In the genomic region with DNA sequence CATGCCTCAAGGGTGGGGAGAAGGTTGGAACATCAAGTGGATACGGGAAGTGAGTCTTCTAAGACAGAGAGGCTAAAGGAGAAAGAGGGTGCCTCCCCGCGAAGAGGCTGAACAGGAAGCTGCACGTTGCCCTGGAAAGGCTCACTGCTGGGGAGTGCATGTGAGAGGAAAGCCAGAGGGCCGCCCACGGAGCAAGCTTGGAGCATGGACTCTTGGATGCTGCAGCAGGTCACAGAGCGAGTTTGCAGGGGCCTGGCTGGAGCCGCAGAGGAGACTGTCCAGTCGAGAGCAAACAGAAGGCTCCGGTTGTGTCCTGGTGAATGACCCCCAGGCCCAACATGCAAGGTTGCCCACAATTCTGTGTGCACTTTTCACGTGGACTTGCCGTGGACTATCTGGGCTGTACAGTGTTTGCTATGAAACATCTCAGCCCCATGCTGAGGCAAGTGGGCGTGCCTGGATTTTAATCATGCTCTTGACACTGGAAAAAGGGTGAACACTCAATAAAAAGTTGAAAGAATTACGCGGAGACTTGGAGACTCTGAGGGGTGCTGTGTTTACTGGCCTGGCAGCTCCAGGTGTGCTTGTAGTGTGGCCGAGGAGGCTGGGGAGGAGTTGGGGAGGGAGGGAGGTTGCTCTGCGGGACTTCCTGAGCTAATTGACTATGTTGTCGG, we compare ENCODE assay signal across 22 cellular contexts. TPM values are rescaled to one million over a fixed set of nuclear protein-coding genes. Genes with fewer than 3 reads are reported as not detected.
A peak's percentile ranks its signal among the peaks of the same experiment; 100 is the strongest.
DNase-seq lines count a peak whose midpoint lies in the region; ATAC-seq and TF ChIP-seq lines count a peak whose summit lies in the region.
"Had no signal": no experiment of that assay in that cellular context is flagged by ENCODE, and none has a peak within 500 bp of the region (broad histone marks: within the 10 kb centered on the region; RNA-seq: fewer than 3 reads in every experiment).

No MANE protein-coding gene starts in this region.

- POLR2A ChIA-PET in HEK293 (lab: Yijun Ruan, JAX) = interaction anchor here (2.1 kb wide), 1 partner anchor 15 kb away, joined by 6 read pairs; no protein-coding TSS in a partner anchor

- no peak overlapping the region for H3K4me3 ChIP-seq in BLaER1 treated with 17β-estradiol and CSF1 and Interleukin-3, amounts not matched to agents 10 nM and 100 nM
- H3K4me3 ChIP-seq in HEK293 (ENCODE audit: low read depth, low read length) = no peak overlapping the region
- H3K4me3 ChIP-seq: K562, MG63, SK-N-MC had no signal

- H3K9me3 ChIP-seq in BLaER1 treated with 17β-estradiol and CSF1 and Interleukin-3, amounts not matched to agents 10 nM and 100 nM (replicated peaks in 1 of 11) = no peaks in the 10 kb centered on the region
- no peaks in the 10 kb centered on the region for H3K9me3 ChIP-seq in HEK293 (ENCODE audit: control insufficient read depth, insufficient read depth, low read depth, low read length)
- H3K9me3 ChIP-seq: MG63 had no signal

- intact Hi-C loops in sciatic nerve (cut with DNase I) = no loop called here
- intact Hi-C loops in posterior vena cava (cut with DNase I) = loop anchor here (5.0 to 10.0 kb wide), 2 partner anchors 135 to 142 kb away; no protein-coding TSS in a partner anchor

- TF ChIP-seq CTCF in HEK293 (tag by site-specific recombination; IDR thresholded peaks at IDR 0.05) (no peak), glutamatergic neuron (IDR thresholded peaks at IDR 0.05; ENCODE audit: partially characterized antibody, unreplicated experiment) (no peak)

- peak overlapping the region; percentile 0 to 98 (median 88); a peak in 16 of 22 replicates for H3K4me2 ChIP-seq in BLaER1 treated with 17β-estradiol and CSF1 and Interleukin-3, amounts not matched to agents 10 nM and 100 nM

- peak; percentile 56 for ATAC-seq in sciatic nerve
- ATAC-seq: activated CD8-positive, alpha-beta memory T cell treated with anti-CD3 and anti-CD28 coated beads, Interleukin-2, amount 10 ng/mL, durations not matched to agents 7 days and 5 days; stimulated activated memory B cell treated with anti-CD40 and anti-IgM and Interleukin-4, amounts not matched to agents 10 μg/mL and 1 μg/mL and 100 μg/mL, for 72 hours had no signal

- no peaks in the 10 kb centered on the region for H3K36me3 Mint-ChIP-seq in glutamatergic neuron (ENCODE audit: unreplicated experiment)
- H3K36me3 Mint-ChIP-seq: activated CD8-positive, alpha-beta memory T cell treated with anti-CD3 and anti-CD28 coated beads, Interleukin-2, amount 10 ng/mL, durations not matched to agents 7 days and 5 days; CD4-positive, alpha-beta memory T cell had no signal

- CTCF ChIA-PET in HEK293 (lab: Yijun Ruan, JAX) = interaction anchor here (0.5 to 1.9 kb wide), 7 partner anchors 10 to 989 kb away, joined by 3 to 5 read pairs (median 4); no protein-coding TSS in a partner anchor

- H3K27ac ChIP-seq in BLaER1 treated with 17β-estradiol and CSF1 and Interleukin-3, amounts not matched to agents 10 nM and 100 nM = no peak overlapping the region
- H3K27ac ChIP-seq in HEK293 (ENCODE audit: extremely low read depth, low read depth, low read length) = no peak overlapping the region
- H3K27ac ChIP-seq: SK-N-MC had no signal

- H3K4me1 ChIP-seq in BLaER1 treated with 17β-estradiol and CSF1 and Interleukin-3, amounts not matched to agents 10 nM and 100 nM = peaks cover 23 to 56% (median 50%) of the 10 kb centered on the region in 10 experiments
- H3K4me1 ChIP-seq in HEK293 (ENCODE audit: control insufficient read depth, insufficient read depth, low read length) = no peaks in the 10 kb centered on the region

- peaks cover 6% of the 10 kb centered on the region for H3K27me3 Mint-ChIP-seq in glutamatergic neuron (ENCODE audit: unreplicated experiment)
- H3K27me3 Mint-ChIP-seq: activated CD8-positive, alpha-beta memory T cell treated with anti-CD3 and anti-CD28 coated beads, Interleukin-2, amount 10 ng/mL, durations not matched to agents 7 days and 5 days; central memory CD8-positive, alpha-beta T cell; stimulated activated memory B cell treated with anti-CD40 and anti-IgM and Interleukin-4, amounts not matched to agents 10 μg/mL and 1 μg/mL and 100 μg/mL, for 72 hours had no signal

- H3K36me3 ChIP-seq in BLaER1 treated with 17β-estradiol and CSF1 and Interleukin-3, amounts not matched to agents 10 nM and 100 nM = no peaks in the 10 kb centered on the region
- H3K36me3 ChIP-seq in HEK293 (ENCODE audit: control insufficient read depth in 2 of 2, insufficient read depth in 1 of 2, low read length in 2 of 2) = no peaks in the 10 kb centered on the region
- H3K36me3 ChIP-seq: MG63 had no signal

- peaks cover 0 to 32% (median 0%) of the 10 kb centered on the region in 11 experiments; a peak in 6 of 22 replicates for H3K27me3 ChIP-seq in BLaER1 treated with 17β-estradiol and CSF1 and Interleukin-3, amounts not matched to agents 10 nM and 100 nM
- H3K27me3 ChIP-seq: MG63 had no signal

- H3K4me3 Mint-ChIP-seq in glutamatergic neuron (ENCODE audit: unreplicated experiment) = no peak overlapping the region
- H3K4me3 Mint-ChIP-seq: activated CD8-positive, alpha-beta memory T cell treated with anti-CD3 and anti-CD28 coated beads, Interleukin-2, amount 10 ng/mL, durations not matched to agents 7 days and 5 days; CD4-positive, alpha-beta memory T cell; central memory CD8-positive, alpha-beta T cell; stimulated activated memory B cell treated with anti-CD40 and anti-IgM and Interleukin-4, amounts not matched to agents 10 μg/mL and 1 μg/mL and 100 μg/mL, for 72 hours had no signal

- no peaks in the 10 kb centered on the region for H3K4me1 Mint-ChIP-seq in glutamatergic neuron (ENCODE audit: low read depth, unreplicated experiment)
- H3K4me1 Mint-ChIP-seq: central memory CD8-positive, alpha-beta T cell had no signal

- no peak overlapping the region for H3K27ac Mint-ChIP-seq in glutamatergic neuron (ENCODE audit: unreplicated experiment)
- H3K27ac Mint-ChIP-seq: activated CD8-positive, alpha-beta memory T cell treated with anti-CD3 and anti-CD28 coated beads, Interleukin-2, amount 10 ng/mL, durations not matched to agents 7 days and 5 days; stimulated activated memory B cell treated with anti-CD40 and anti-IgM and Interleukin-4, amounts not matched to agents 10 μg/mL and 1 μg/mL and 100 μg/mL, for 72 hours had no signal

- H3K9ac ChIP-seq in BLaER1 treated with 17β-estradiol and CSF1 and Interleukin-3, amounts not matched to agents 10 nM and 100 nM = no peak overlapping the region

- peaks cover 6% of the 10 kb centered on the region for H3K9me3 Mint-ChIP-seq in glutamatergic neuron (ENCODE audit: unreplicated experiment)
- H3K9me3 Mint-ChIP-seq: CD4-positive, alpha-beta memory T cell; central memory CD8-positive, alpha-beta T cell; stimulated activated memory B cell treated with anti-CD40 and anti-IgM and Interleukin-4, amounts not matched to agents 10 μg/mL and 1 μg/mL and 100 μg/mL, for 72 hours had no signal

- H4K20me1 ChIP-seq in BLaER1 treated with 17β-estradiol and CSF1 and Interleukin-3, amounts not matched to agents 10 nM and 100 nM = peaks cover 0 to 27% (median 15%) of the 10 kb centered on the region in 11 experiments; a peak in 14 of 22 replicates

- DNase-seq in glutamatergic neuron (peak; percentile 12), sciatic nerve (ENCODE audit: low spot score) (no peak), posterior vena cava (ENCODE audit: low spot score) (no peak), NOMO-1 (lab: John Stamatoyannopoulos, UW; ENCODE audit: unreplicated experiment in 2 of 2) (no peak)
- no peak for DNase-seq in activated CD4-positive, alpha-beta T cell treated with anti-CD3 and anti-CD28 coated beads for 1 hour
- DNase-seq: activated CD4-positive, alpha-beta T cell treated with anti-CD3 and anti-CD28 coated beads, Interleukin-2, amount 50 U/mL, for 1 hour; activated CD8-positive, alpha-beta memory T cell treated with anti-CD3 and anti-CD28 coated beads, Interleukin-2, amount 10 ng/mL, durations not matched to agents 7 days and 5 days; CD4-positive, alpha-beta memory T cell; islet precursor cell; MG63; NCI-H1436 treated with DMSO at 0.1 percent for 48 hours; NCI-H2107; NCI-H524 treated with DMSO at 0.1 percent for 48 hours; occipital lobe; stimulated activated CD4-positive, alpha-beta T cell treated with anti-CD3 and anti-CD28 coated beads, Interleukin-4, amount 100 ng/mL, for 1 hour; T-helper 2 cell had no signal

TF ChIP-seq in HEK293, 187 proteins besides CTCF, POLR2A, EP300 and RAD21:
- TF ChIP-seq ZFHX2 (tag by site-specific recombination; conservative IDR thresholded peaks at IDR 0.05) (peak; percentile 68), GLIS1 (tag by site-specific recombination; IDR thresholded peaks at IDR 0.05) (no peak), ZNF341 (tag by site-specific recombination; IDR thresholded peaks at IDR 0.05; ENCODE audit: low read depth) (no peak), ZEB2 (tag by site-specific recombination; IDR thresholded peaks at IDR 0.05) (no peak), KLF9 (tag by site-specific recombination; IDR thresholded peaks at IDR 0.05; ENCODE audit: low read depth) (0 out of 2 replicates have a peak, but pooled peaks have one; percentile 31), ZIC2 (tag by site-specific recombination; IDR thresholded peaks at IDR 0.05) (peak; percentile 91), ZNF426 (tag by site-specific recombination; IDR thresholded peaks at IDR 0.05) (no peak), ZNF623 (tag by site-specific recombination; IDR thresholded peaks at IDR 0.05) (no peak)
- TF ChIP-seq, protein P1, sequence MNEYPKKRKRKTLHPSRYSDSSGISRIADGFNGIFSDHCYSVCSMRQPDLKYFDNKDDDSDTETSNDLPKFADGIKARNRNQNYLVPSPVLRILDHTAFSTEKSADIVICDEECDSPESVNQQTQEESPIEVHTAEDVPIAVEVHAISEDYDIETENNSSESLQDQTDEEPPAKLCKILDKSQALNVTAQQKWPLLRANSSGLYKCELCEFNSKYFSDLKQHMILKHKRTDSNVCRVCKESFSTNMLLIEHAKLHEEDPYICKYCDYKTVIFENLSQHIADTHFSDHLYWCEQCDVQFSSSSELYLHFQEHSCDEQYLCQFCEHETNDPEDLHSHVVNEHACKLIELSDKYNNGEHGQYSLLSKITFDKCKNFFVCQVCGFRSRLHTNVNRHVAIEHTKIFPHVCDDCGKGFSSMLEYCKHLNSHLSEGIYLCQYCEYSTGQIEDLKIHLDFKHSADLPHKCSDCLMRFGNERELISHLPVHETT (tag by site-specific recombination; IDR thresholded peaks at IDR 0.05) = no peak
- TF ChIP-seq, protein P2, sequence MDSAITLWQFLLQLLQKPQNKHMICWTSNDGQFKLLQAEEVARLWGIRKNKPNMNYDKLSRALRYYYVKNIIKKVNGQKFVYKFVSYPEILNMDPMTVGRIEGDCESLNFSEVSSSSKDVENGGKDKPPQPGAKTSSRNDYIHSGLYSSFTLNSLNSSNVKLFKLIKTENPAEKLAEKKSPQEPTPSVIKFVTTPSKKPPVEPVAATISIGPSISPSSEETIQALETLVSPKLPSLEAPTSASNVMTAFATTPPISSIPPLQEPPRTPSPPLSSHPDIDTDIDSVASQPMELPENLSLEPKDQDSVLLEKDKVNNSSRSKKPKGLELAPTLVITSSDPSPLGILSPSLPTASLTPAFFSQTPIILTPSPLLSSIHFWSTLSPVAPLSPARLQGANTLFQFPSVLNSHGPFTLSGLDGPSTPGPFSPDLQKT (IDR thresholded peaks at IDR 0.05; ENCODE audit: borderline replicate concordance, low read depth, low read length) = no peak

RNA-seq across cellular contexts. Expression of gene GARNL3, which starts 54.5 kb away (rescaled TPM):
- total RNA-seq in glutamatergic neuron (ENCODE audit: unreplicated experiment) (14.7 TPM), sciatic nerve (33.7 TPM), posterior vena cava (10 to 100 TPM; 38.5 to 40.4 TPM)
